ENCODE assay signal across 1 cellular context in genomic region chr11:110856993-110857812, GRCh38.
TF ChIP-seq lines count a peak whose summit lies in the region.

No MANE protein-coding gene starts in this region.

TF ChIP-seq in GM23338, 12 proteins besides CTCF, POLR2A, EP300 and RAD21 (continued from another document):
- no peak for TF ChIP-seq ZNF462 (CRISPR knock-in tag; IDR thresholded peaks at IDR 0.05)
- TF ChIP-seq ZNF114 (CRISPR knock-in tag; IDR thresholded peaks at IDR 0.05) = no peak
- no peak for TF ChIP-seq POLR2AphosphoS5 (IDR thresholded peaks at IDR 0.05; ENCODE audit: low read depth)
- TF ChIP-seq ETS1 (IDR thresholded peaks at IDR 0.05) = no peak
- TF ChIP-seq EZH2 (IDR thresholded peaks at IDR 0.05; ENCODE audit: low read depth, unreplicated experiment) = no peak
- TF ChIP-seq STAT1 (IDR thresholded peaks at IDR 0.05; ENCODE audit: unreplicated experiment) = no peak
